ENCODE assay signal across 21 cellular contexts in genomic region chr16:2724088-2724676, GRCh38. TPM values are rescaled to one million over a fixed set of nuclear protein-coding genes. Genes with fewer than 3 reads are reported as not detected.
DNase-seq lines count a peak whose midpoint lies in the region; ATAC-seq and TF ChIP-seq lines count a peak whose summit lies in the region.
"Had no signal": no experiment of that assay in that cellular context is flagged by ENCODE, and none has a peak within 500 bp of the region (broad histone marks: within the 10 kb centered on the region; RNA-seq: fewer than 3 reads in every experiment).

No MANE protein-coding gene starts in this region.

- H3K79me2 ChIP-seq in DND-41 (ENCODE audit: insufficient read depth, low read length) = no peaks in the 10 kb centered on the region

- no peak for TF ChIP-seq RAD21 in IMR-90 (IDR thresholded peaks at IDR 0.05; ENCODE audit: low read length)

- peak overlapping the region; percentile 39; the same call in 1 of the 2 replicates for H2AFZ ChIP-seq in DND-41 (ENCODE audit: low read depth, low read length)
- no peak overlapping the region for H2AFZ ChIP-seq in IMR-90 (replicated peaks; ENCODE audit: low read length, poor library complexity)
- peak overlapping the region; percentile 8 for H2AFZ ChIP-seq in neuronal stem cell (ENCODE audit: low read length)

- H3K9ac ChIP-seq in DND-41 (ENCODE audit: low read depth, low read length) (no peak overlapping the region), IMR-90 (ENCODE audit: low read depth, low read length) (no peak overlapping the region), neuronal stem cell (ENCODE audit: low read depth, low read length, poor library complexity) (no peak overlapping the region)
- H3K9ac ChIP-seq: BLaER1 treated with 17β-estradiol and CSF1 and Interleukin-3, amounts not matched to agents 10 nM and 100 nM had no signal

- H3K27ac ChIP-seq in DND-41 (ENCODE audit: low read length) (no peak overlapping the region), IMR-90 (ENCODE audit: insufficient read depth, low read length) (no peak overlapping the region), neuronal stem cell (replicated peaks; ENCODE audit: low read length) (no peak overlapping the region)
- H3K27ac ChIP-seq: BLaER1 treated with 17β-estradiol and CSF1 and Interleukin-3, amounts not matched to agents 10 nM and 100 nM had no signal

- H3K9me1 ChIP-seq in IMR-90 (ENCODE audit: insufficient read depth, low read length) = no peaks in the 10 kb centered on the region

- POLR2A ChIA-PET in IMR-90 (lab: Charles Lee; ENCODE audit: unreplicated experiment) = no interaction called here

- H3K18ac ChIP-seq in IMR-90 (ENCODE audit: low read depth, low read length) (no peak overlapping the region), neuronal stem cell (ENCODE audit: low read length) (no peak overlapping the region)

- CTCF ChIA-PET in IMR-90 (lab: Yijun Ruan, JAX) = no interaction called here

- H3K4me3 ChIP-seq in DND-41 (ENCODE audit: low read depth in 1 of 2, low read length in 2 of 2) (no peak overlapping the region), IMR-90 (ENCODE audit: insufficient read depth, low read depth, low read length) (no peak overlapping the region), neuronal stem cell (ENCODE audit: low read length in 2 of 2) (no peak overlapping the region)
- H3K4me3 ChIP-seq: A549; BLaER1 treated with 17β-estradiol and CSF1 and Interleukin-3, amounts not matched to agents 10 nM and 100 nM; HAP-1 had no signal

- in situ Hi-C loops in IMR-90 (cut with MboI; ENCODE audit: low sequenced_read_pairs) = no loop called here

- H3K4me1 ChIP-seq in DND-41 (ENCODE audit: insufficient read depth, low read length) (peaks cover 24% of the 10 kb centered on the region), IMR-90 (ENCODE audit: control insufficient read depth, insufficient read depth, low read length) (no peaks in the 10 kb centered on the region), neuronal stem cell (ENCODE audit: control insufficient read depth in 2 of 2, insufficient read depth in 1 of 2, low read depth in 1 of 2, low read length in 2 of 2) (peaks cover 0 to 4% of the 10 kb centered on the region in 2 donors)
- H3K4me1 ChIP-seq: BE2C had no signal

- H2AK9ac ChIP-seq in IMR-90 (replicated peaks; ENCODE audit: low read depth, low read length, poor library complexity) = peak overlapping the region; percentile 57

- no peak for TF ChIP-seq POLR2A in IMR-90 (IDR thresholded peaks at IDR 0.05; ENCODE audit: low read depth, low read length)

- H3K27me3 ChIP-seq in DND-41 (ENCODE audit: insufficient read depth, low read length, poor library complexity) = peaks cover 5% of the 10 kb centered on the region
- H3K27me3 ChIP-seq in IMR-90 (ENCODE audit: control insufficient read depth, insufficient read depth, low read length) = peaks cover 9% of the 10 kb centered on the region; the same call in 1 of the 2 replicates
- peaks cover 0 to 6% (median 0%) of the 10 kb centered on the region in 3 experiments for H3K27me3 ChIP-seq in neuronal stem cell (ENCODE audit: control insufficient read depth in 3 of 3, insufficient read depth in 3 of 3, low read depth in 1 of 3, low read length in 3 of 3)
- H3K27me3 ChIP-seq: BE2C; BLaER1 treated with 17β-estradiol and CSF1 and Interleukin-3, amounts not matched to agents 10 nM and 100 nM had no signal

- 93% methylated on average over 2 of the region's 7 CpGs; no CpG with 5 or more reads in 1 of the 2 experiments for WGBS in IMR-90 (ENCODE audit: extremely low coverage in 2 of 2, insufficient read length in 1 of 2), 2 experiments
- no CpG with 5 or more reads among the region's 7 CpGs for WGBS in neuronal stem cell (ENCODE audit: extremely low coverage in 2 of 2, insufficient read length in 2 of 2, insufficient replicate concordance in 1 of 2), 2 donors

- H2BK12ac ChIP-seq in neuronal stem cell (ENCODE audit: low read length) = no peak overlapping the region

- ATAC-seq in DND-41 (ENCODE audit: insufficient read depth, low read depth) = no peak
- ATAC-seq in IMR-90 (ENCODE audit: low read depth) = no peak
- ATAC-seq in HG03196 (IDR thresholded peaks at IDR 0.05; ENCODE audit: unreplicated experiment) = no peak
- ATAC-seq: A549 had no signal

- dilution Hi-C loops in IMR-90 (cut with HindIII; ENCODE audit: low sequenced_read_pairs, unreplicated experiment) = no loop called here

- H2BK120ac ChIP-seq in IMR-90 (ENCODE audit: low read depth, low read length) = no peak overlapping the region
- no peak overlapping the region for H2BK120ac ChIP-seq in neuronal stem cell (ENCODE audit: low read depth, low read length)

- H3K4me2 ChIP-seq in DND-41 (ENCODE audit: insufficient read depth, low read length) (no peak overlapping the region), IMR-90 (ENCODE audit: low read depth, low read length) (no peak overlapping the region), neuronal stem cell (ENCODE audit: insufficient read depth, low read length, poor library complexity, severe bottlenecking) (no peak overlapping the region)

- H3K79me1 ChIP-seq in IMR-90 (ENCODE audit: low read depth in 1 of 2, low read length in 2 of 2) = no peaks in the 10 kb centered on the region
- H3K79me1 ChIP-seq in neuronal stem cell (ENCODE audit: low read depth, low read length) = peaks cover 2% of the 10 kb centered on the region

- DNase-seq in DND-41 (no peak), IMR-90 (no peak), neuronal stem cell (ENCODE audit: low spot score) (no peak), NCI-H1092 treated with DMSO at 0.1 percent for 48 hours (lab: John Stamatoyannopoulos, UW) (no peak)
- no peak for DNase-seq in stimulated activated CD4-positive, alpha-beta T cell treated with anti-CD3 and anti-CD28 coated beads, Interleukin-4, amount 100 ng/mL, for 1 hour
- DNase-seq: 8988T; ACHN; AML-193; BE2C; CD4-positive, alpha-beta T cell; CD8-positive, alpha-beta memory T cell; DMS 273 treated with DMSO at 0.1 percent for 48 hours; DMS79; GF-D8; GOT3 had no signal

- no peaks in the 10 kb centered on the region for H3K9me3 ChIP-seq in DND-41 (ENCODE audit: insufficient read depth, low read length, severe bottlenecking)
- H3K9me3 ChIP-seq in IMR-90 (ENCODE audit: control insufficient read depth, insufficient read depth, low read length) = no peaks in the 10 kb centered on the region
- no peaks in the 10 kb centered on the region for H3K9me3 ChIP-seq in neuronal stem cell (replicated peaks in 1 of 2; ENCODE audit: control insufficient read depth in 2 of 2, insufficient read depth in 1 of 2, low read depth in 1 of 2, low read length in 2 of 2)
- H3K9me3 ChIP-seq: A549; BE2C; BLaER1 treated with 17β-estradiol and CSF1 and Interleukin-3, amounts not matched to agents 10 nM and 100 nM; HAP-1 had no signal

- H4K91ac ChIP-seq in IMR-90 (ENCODE audit: insufficient read depth, low read depth, low read length) (no peak overlapping the region), neuronal stem cell (ENCODE audit: low read depth, low read length, poor library complexity) (no peak overlapping the region)

- H3K4ac ChIP-seq in IMR-90 (ENCODE audit: low read depth, low read length) (no peak overlapping the region), neuronal stem cell (ENCODE audit: low read length) (no peak overlapping the region)

- H4K5ac ChIP-seq in IMR-90 (ENCODE audit: low read depth, low read length) = no peak overlapping the region

- H2AK5ac ChIP-seq in IMR-90 (ENCODE audit: low read depth, low read length) (no peak overlapping the region), neuronal stem cell (ENCODE audit: low read depth, low read length) (no peak overlapping the region)

- H2BK5ac ChIP-seq in IMR-90 (ENCODE audit: low read depth, low read length, poor library complexity, severe bottlenecking) (no peak overlapping the region), neuronal stem cell (ENCODE audit: low read length) (no peak overlapping the region)

- H4K8ac ChIP-seq in IMR-90 (ENCODE audit: low read depth in 2 of 2, low read length in 2 of 2) (no peak overlapping the region), neuronal stem cell (ENCODE audit: low read depth, low read length) (no peak overlapping the region)

- H3K23ac ChIP-seq in IMR-90 (ENCODE audit: low read depth, low read length) = no peak overlapping the region
- no peak overlapping the region for H3K23ac ChIP-seq in neuronal stem cell (ENCODE audit: low read depth, low read length, poor library complexity)

- no TSS peak for BruUV-seq in IMR-90 (replicated peaks; lab: Mats Ljungman, UMichigan)

- no peak overlapping the region for H3K14ac ChIP-seq in IMR-90 (replicated peaks; ENCODE audit: low read depth, low read length)
- H3K14ac ChIP-seq in neuronal stem cell (ENCODE audit: low read length) = no peak overlapping the region

- no peak for TF ChIP-seq CTCF in DND-41 (IDR thresholded peaks at IDR 0.05; ENCODE audit: borderline replicate concordance, extremely low read depth, low read length, poor library complexity, severe bottlenecking)
- TF ChIP-seq CTCF in IMR-90 (conservative IDR thresholded peaks at IDR 0.05; ENCODE audit: low read depth, low read length) = no peak

- intact Hi-C loops in IMR-90 (cut with micrococcal nuclease) = no loop called here

- no peak overlapping the region for H2BK20ac ChIP-seq in IMR-90 (ENCODE audit: low read depth, low read length)

- no peaks in the 10 kb centered on the region for H3K36me3 ChIP-seq in DND-41 (ENCODE audit: insufficient read depth, low read length)
- no peaks in the 10 kb centered on the region for H3K36me3 ChIP-seq in IMR-90 (ENCODE audit: control insufficient read depth, insufficient read depth, low read length)
- H3K36me3 ChIP-seq in neuronal stem cell (replicated peaks in 1 of 2; ENCODE audit: control insufficient read depth in 2 of 2, insufficient read depth in 2 of 2, low read length in 2 of 2) = no peaks in the 10 kb centered on the region
- H3K36me3 ChIP-seq: BE2C; BLaER1 treated with 17β-estradiol and CSF1 and Interleukin-3, amounts not matched to agents 10 nM and 100 nM; HAP-1 had no signal

- no peak overlapping the region for H2BK15ac ChIP-seq in IMR-90 (ENCODE audit: low read depth, low read length)
- H2BK15ac ChIP-seq in neuronal stem cell (ENCODE audit: low read length) = no peak overlapping the region

- H4K20me1 ChIP-seq in DND-41 (ENCODE audit: insufficient read depth, low read length) (no peaks in the 10 kb centered on the region), IMR-90 (ENCODE audit: insufficient read depth, low read length) (no peaks in the 10 kb centered on the region)
- H4K20me1 ChIP-seq: BLaER1 treated with 17β-estradiol and CSF1 and Interleukin-3, amounts not matched to agents 10 nM and 100 nM had no signal

- no peak overlapping the region for H3K56ac ChIP-seq in IMR-90 (ENCODE audit: extremely low read depth, insufficient read depth, low read length)

RNA-seq across cellular contexts. Expression of gene PRSS27, which starts 4.2 kb away (rescaled TPM):
- total RNA-seq in IMR-90 (2012; rRNA removed) = under 0.01 TPM in 2 replicates
- polyA plus RNA-seq in IMR-90 (2012; rRNA removed) = 0.58 and 0.83 TPM in 2 replicates
- polyA plus RNA-seq in IMR-90 (2012; cell fraction: cytosol; rRNA removed) = 0.86 and 1.1 TPM in 2 replicates
- polyA plus RNA-seq in IMR-90 (2012; cell fraction: nucleus; rRNA removed; ENCODE audit: low replicate concordance) = 2.5 and 3.2 TPM in 2 replicates
- 3.6 TPM for polyA plus RNA-seq in neuronal stem cell (2013, experiment 1 of 2)
- polyA plus RNA-seq in neuronal stem cell (2013, experiment 2 of 2) = 3.8 TPM
- total RNA-seq: Daoy had no signal
- polyA plus RNA-seq: CD14-positive monocyte; CD8-positive, alpha-beta memory T cell had no signal

RNA-seq across cellular contexts. Expression of gene SRRM2, which starts 28.3 kb away (rescaled TPM):
- 20.3 and 21.1 TPM in 2 replicates for total RNA-seq in IMR-90 (2012; rRNA removed)
- 300 and 301 TPM in 2 replicates for polyA plus RNA-seq in IMR-90 (2012; rRNA removed)
- polyA plus RNA-seq in IMR-90 (2012; cell fraction: cytosol; rRNA removed) = 57.1 and 150 TPM in 2 replicates
- polyA plus RNA-seq in IMR-90 (2012; cell fraction: nucleus; rRNA removed; ENCODE audit: low replicate concordance) = 949 and 1,549 TPM in 2 replicates
- polyA plus RNA-seq in neuronal stem cell (2013, experiment 1 of 2) = 516 TPM
- 512 TPM for polyA plus RNA-seq in neuronal stem cell (2013, experiment 2 of 2)

RNA-seq across cellular contexts. Expression of gene KCTD5, which starts 41.9 kb away (rescaled TPM):
- 17.2 and 19.4 TPM in 2 replicates for total RNA-seq in IMR-90 (2012; rRNA removed)
- 38.9 and 56.2 TPM in 2 replicates for polyA plus RNA-seq in IMR-90 (2012; rRNA removed)
- polyA plus RNA-seq in IMR-90 (2012; cell fraction: cytosol; rRNA removed) = 31.6 and 39.2 TPM in 2 replicates
- 21.2 and 23.8 TPM in 2 replicates for polyA plus RNA-seq in IMR-90 (2012; cell fraction: nucleus; rRNA removed; ENCODE audit: low replicate concordance)
- polyA plus RNA-seq in neuronal stem cell (2013, experiment 1 of 2) = 26.1 TPM
- polyA plus RNA-seq in neuronal stem cell (2013, experiment 2 of 2) = 27.0 TPM

RNA-seq across cellular contexts. Expression of gene ELOB, which starts 52.9 kb away (rescaled TPM):
- 225 and 5,859 TPM in 2 replicates for total RNA-seq in IMR-90 (2012; rRNA removed)
- polyA plus RNA-seq in IMR-90 (2012; rRNA removed) = 442 and 481 TPM in 2 replicates
- polyA plus RNA-seq in IMR-90 (2012; cell fraction: cytosol; rRNA removed) = 442 and 479 TPM in 2 replicates
- 142 and 174 TPM in 2 replicates for polyA plus RNA-seq in IMR-90 (2012; cell fraction: nucleus; rRNA removed; ENCODE audit: low replicate concordance)
- polyA plus RNA-seq in neuronal stem cell (2013, experiment 1 of 2) = 177 TPM
- 174 TPM for polyA plus RNA-seq in neuronal stem cell (2013, experiment 2 of 2)
